16 cellular contexts compared by ENCODE assay signal in the genomic region with DNA sequence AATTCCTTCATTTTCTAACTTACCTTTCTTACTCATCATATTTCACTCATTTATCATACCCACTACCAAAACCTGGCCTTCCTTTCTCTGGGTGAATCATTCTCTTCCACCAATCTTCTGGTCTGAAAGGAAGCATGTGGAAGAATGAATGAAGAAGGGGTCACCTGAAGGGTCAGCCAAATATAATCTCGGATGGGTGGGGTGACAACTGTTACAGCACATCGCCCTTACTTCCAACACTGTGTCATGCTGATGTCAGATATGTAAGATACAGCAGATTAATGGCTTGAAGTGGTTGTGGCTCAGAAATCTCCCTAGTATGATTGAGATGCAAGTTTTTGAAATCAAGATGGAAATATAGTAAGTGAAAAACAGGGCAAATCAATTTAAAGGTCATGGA.
"Had no signal": no experiment of that assay in that cellular context is flagged by ENCODE, and none has a peak within 500 bp of the region (broad histone marks: within the 10 kb centered on the region; RNA-seq: fewer than 3 reads in every experiment).

No MANE protein-coding gene starts in this region.

- H3K4me1 ChIP-seq: left lung, prostate gland, right atrium auricular region, suprapubic skin, transverse colon, uterus had no signal

- H3K27ac ChIP-seq: left lung, prostate gland, right atrium auricular region, suprapubic skin, transverse colon, uterus had no signal

- H3K36me3 ChIP-seq: left lung, prostate gland, right atrium auricular region, suprapubic skin, transverse colon, uterus had no signal

- DNase-seq: activated CD4-positive, alpha-beta T cell treated with anti-CD3 and anti-CD28 coated beads for 36 hours; activated CD8-positive, alpha-beta T cell treated with anti-CD3 and anti-CD28 coated beads, Interleukin-2, amount 10 ng/mL, durations not matched to agents 7 days and 5 days; activated naive CD4-positive, alpha-beta T cell treated with anti-CD3 and anti-CD28 coated beads for 36 hours; activated T-cell treated with anti-CD3 and anti-CD28 coated beads, Interleukin-2, amount 50 U/mL, for 24 hours; effector CD4-positive, alpha-beta T cell; hypothalamus; islet precursor cell; left lung; occipital lobe; T-cell; transverse colon; uterus had no signal

- H3K9me3 ChIP-seq: left lung, prostate gland, right atrium auricular region, suprapubic skin, transverse colon, uterus had no signal

- ATAC-seq: activated CD4-positive, alpha-beta T cell treated with anti-CD3 and anti-CD28 coated beads for 36 hours; activated CD8-positive, alpha-beta T cell treated with anti-CD3 and anti-CD28 coated beads, Interleukin-2, amount 10 ng/mL, durations not matched to agents 7 days and 5 days; left lung; T-cell; WTC11 had no signal

- H3K27me3 ChIP-seq: left lung, right atrium auricular region, suprapubic skin, transverse colon, uterus had no signal

- H3K4me3 ChIP-seq: left lung, prostate gland, right atrium auricular region, suprapubic skin, transverse colon, uterus had no signal
